ENCODE assay signal across 1 cellular context in genomic region chr3:183515968-183516851, GRCh38.
TF ChIP-seq lines count a peak whose summit lies in the region.

No MANE protein-coding gene starts in this region.

TF ChIP-seq in GM23338, 12 proteins besides CTCF, POLR2A, EP300 and RAD21 (continued from another document):
- TF ChIP-seq ZNF462 (CRISPR knock-in tag; IDR thresholded peaks at IDR 0.05) (no peak), POLR2AphosphoS5 (IDR thresholded peaks at IDR 0.05; ENCODE audit: low read depth) (no peak), CREB1 (CRISPR knock-in tag; IDR thresholded peaks at IDR 0.05; ENCODE audit: low read depth) (no peak), ZNF331 (CRISPR knock-in tag; IDR thresholded peaks at IDR 0.05; ENCODE audit: low read depth) (no peak), JUNB (IDR thresholded peaks at IDR 0.05; ENCODE audit: unreplicated experiment) (no peak), NANOG (IDR thresholded peaks at IDR 0.05; ENCODE audit: borderline replicate concordance) (no peak)
